Comparison of ENCODE assay signal across 10 cellular contexts in genomic region chr19:58474291-58474996, GRCh38. TPM values are rescaled to one million over a fixed set of nuclear protein-coding genes. Genes with fewer than 3 reads are reported as not detected.
DNase-seq lines count a peak whose midpoint lies in the region; ATAC-seq and TF ChIP-seq lines count a peak whose summit lies in the region.
"Had no signal": no experiment of that assay in that cellular context is flagged by ENCODE, and none has a peak within 500 bp of the region (broad histone marks: within the 10 kb centered on the region; RNA-seq: fewer than 3 reads in every experiment).

No MANE protein-coding gene starts in this region.

- peak overlapping the region; percentile 83 for H3K27ac Mint-ChIP-seq in CD8-positive, alpha-beta T cell
- no peak overlapping the region for H3K27ac Mint-ChIP-seq in neural progenitor cell

- peaks cover 4% of the 10 kb centered on the region for H3K36me3 ChIP-seq in CD8-positive, alpha-beta T cell (ENCODE audit: insufficient read depth, low read length)
- H3K36me3 ChIP-seq in mammary epithelial cell (ENCODE audit: insufficient read depth, low read length) (peaks cover 8% of the 10 kb centered on the region), neural progenitor cell (no peaks in the 10 kb centered on the region)

- no peak for DNase-seq in CD8-positive, alpha-beta T cell
- peak; percentile 92 for DNase-seq in M059J (ENCODE audit: low read depth)
- DNase-seq in mammary epithelial cell, result no peak
- no peak for DNase-seq in neural progenitor cell (ENCODE audit: low spot score)
- DNase-seq: body of pancreas, SHP77 had no signal

- peaks cover 32% of the 10 kb centered on the region for H3K36me3 Mint-ChIP-seq in CD8-positive, alpha-beta T cell
- H3K36me3 Mint-ChIP-seq in neural progenitor cell, result peaks cover 8% of the 10 kb centered on the region

- H4K20me1 ChIP-seq in mammary epithelial cell (ENCODE audit: insufficient read depth, low read length), result no peaks in the 10 kb centered on the region
- no peaks in the 10 kb centered on the region for H4K20me1 ChIP-seq in neural progenitor cell (ENCODE audit: low read depth)

- 95% methylated on average over 12 of the region's 12 CpGs for WGBS in mammary epithelial cell (ENCODE audit: low coverage, missing lambda C conversion rate)

- no peak for TF ChIP-seq CTCF in CD8-positive, alpha-beta T cell (IDR thresholded peaks at IDR 0.05)
- no peak for TF ChIP-seq CTCF in mammary epithelial cell (conservative IDR thresholded peaks at IDR 0.05 in 1 of 2, IDR thresholded peaks at IDR 0.05 in 1 of 2; ENCODE audit: extremely low read depth in 1 of 2, insufficient read depth in 1 of 2, low read depth in 1 of 2, low read length in 2 of 2)
- TF ChIP-seq CTCF in neural progenitor cell (IDR thresholded peaks at IDR 0.05), result no peak

- POLR2A ChIA-PET in CD8-positive, alpha-beta T cell (lab: Charles Lee), result interaction anchor here (0.5 kb wide), 1 partner anchor 8 kb away, joined by 5 read pairs; no protein-coding TSS in a partner anchor

- H3K9ac ChIP-seq in mammary epithelial cell (ENCODE audit: insufficient read depth, low read length), result no peak overlapping the region
- no peak overlapping the region for H3K9ac ChIP-seq in neural progenitor cell

- no TSS peak for BruUV-seq in mammary epithelial cell (replicated peaks; lab: Mats Ljungman, UMichigan)

- H2AFZ ChIP-seq in mammary epithelial cell (ENCODE audit: low read depth, low read length) (no peak overlapping the region), neural progenitor cell (replicated peaks) (no peak overlapping the region)

- no peaks in the 10 kb centered on the region for H3K9me3 Mint-ChIP-seq in CD8-positive, alpha-beta T cell
- no peaks in the 10 kb centered on the region for H3K9me3 Mint-ChIP-seq in neural progenitor cell

- dilution Hi-C loops in mammary epithelial cell (cut with HindIII; ENCODE audit: low sequenced_read_pairs), result no loop called here

- H3K4me3 Mint-ChIP-seq in CD8-positive, alpha-beta T cell, result peak overlapping the region; percentile 18
- peak overlapping the region; percentile 70 for H3K4me3 Mint-ChIP-seq in neural progenitor cell

- ATAC-seq in CD8-positive, alpha-beta T cell, result no peak
- ATAC-seq in HG03135 (IDR thresholded peaks at IDR 0.05; ENCODE audit: unreplicated experiment), result no peak
- ATAC-seq in GM21619 (IDR thresholded peaks at IDR 0.05; ENCODE audit: unreplicated experiment), result no peak
- no peak for ATAC-seq in HG03439 (IDR thresholded peaks at IDR 0.05; ENCODE audit: unreplicated experiment)
- ATAC-seq in GM18873 (IDR thresholded peaks at IDR 0.05; ENCODE audit: low FRiP score, unreplicated experiment), result no peak

- H3K4me2 ChIP-seq in mammary epithelial cell (ENCODE audit: insufficient read depth, low read depth, low read length) (no peak overlapping the region), neural progenitor cell (peak overlapping the region; percentile 91)

- H3K4me3 ChIP-seq in CD8-positive, alpha-beta T cell (ENCODE audit: low read depth, low read length), result no peak overlapping the region
- H3K4me3 ChIP-seq in mammary epithelial cell (replicated peaks in 1 of 3; ENCODE audit: insufficient read depth in 1 of 3, low read depth in 2 of 3, low read length in 3 of 3) (no peak overlapping the region), neural progenitor cell (no peak overlapping the region)

- H3K9me3 ChIP-seq in CD8-positive, alpha-beta T cell (ENCODE audit: low read length), result no peaks in the 10 kb centered on the region
- H3K9me3 ChIP-seq in mammary epithelial cell (replicated peaks; ENCODE audit: insufficient read depth, low read length) (no peaks in the 10 kb centered on the region), neural progenitor cell (ENCODE audit: low read depth) (no peaks in the 10 kb centered on the region)
- H3K9me3 ChIP-seq: body of pancreas had no signal

- peaks cover 17% of the 10 kb centered on the region for H3K4me1 ChIP-seq in CD8-positive, alpha-beta T cell (ENCODE audit: insufficient read depth, low read length)
- H3K4me1 ChIP-seq in mammary epithelial cell (ENCODE audit: insufficient read depth, low read length), result peaks cover 23% of the 10 kb centered on the region
- H3K4me1 ChIP-seq in neural progenitor cell, result peaks cover 9% of the 10 kb centered on the region

- H3F3A ChIP-seq in neural progenitor cell (ENCODE audit: low read depth), result peaks cover 22% of the 10 kb centered on the region

- no peaks in the 10 kb centered on the region for H3K27me3 Mint-ChIP-seq in CD8-positive, alpha-beta T cell (ENCODE audit: low read depth)
- H3K27me3 Mint-ChIP-seq in neural progenitor cell (ENCODE audit: insufficient read depth, low read depth), result peaks cover 6% of the 10 kb centered on the region

- CTCF ChIA-PET in CD8-positive, alpha-beta T cell (lab: Charles Lee), result no interaction called here
- CTCF ChIA-PET in mammary epithelial cell (lab: Charles Lee; ENCODE audit: low non-redundant PET), result no interaction called here

- peaks cover 7% of the 10 kb centered on the region for H3K79me2 ChIP-seq in mammary epithelial cell (ENCODE audit: insufficient read depth, low read length)
- no peaks in the 10 kb centered on the region for H3K79me2 ChIP-seq in neural progenitor cell (ENCODE audit: low read depth)

- peaks cover 16% of the 10 kb centered on the region for H3K4me1 Mint-ChIP-seq in CD8-positive, alpha-beta T cell (ENCODE audit: low read depth)
- H3K4me1 Mint-ChIP-seq in neural progenitor cell, result peaks cover 15% of the 10 kb centered on the region

- intact Hi-C loops in CD8-positive, alpha-beta T cell (cut with DNase I, micrococcal nuclease), result no loop called here
- intact Hi-C loops in mammary epithelial cell (cut with micrococcal nuclease), result no loop called here

- no peak overlapping the region for H3K27ac ChIP-seq in CD8-positive, alpha-beta T cell (ENCODE audit: low read depth, low read length)
- H3K27ac ChIP-seq in mammary epithelial cell (ENCODE audit: insufficient read depth, low read depth, low read length) (peak overlapping the region; percentile 66), neural progenitor cell (no peak overlapping the region)

- in situ Hi-C loops in mammary epithelial cell (cut with MboI; ENCODE audit: low sequenced_read_pairs in 2 of 2), result no loop called here

- H3K27me3 ChIP-seq in CD8-positive, alpha-beta T cell (ENCODE audit: insufficient read depth, low read length), result no peaks in the 10 kb centered on the region
- H3K27me3 ChIP-seq in mammary epithelial cell (ENCODE audit: insufficient read depth, low read length) (no peaks in the 10 kb centered on the region), neural progenitor cell (no peaks in the 10 kb centered on the region)
- H3K27me3 ChIP-seq: body of pancreas had no signal

RNA-seq across cellular contexts. Expression of gene ZNF446, which starts 1.7 kb away (rescaled TPM):
- total RNA-seq in CD8-positive, alpha-beta T cell, result 10 to 100 TPM; 14.6 to 16.5 TPM
- 5.4 and 10.9 TPM in 2 replicates for total RNA-seq in M059J (2014; rRNA removed; shearing (Covaris generic))
- total RNA-seq in mammary epithelial cell (1 to 10 TPM; 6.1 to 9.3 TPM), neural progenitor cell (ENCODE audit: low replicate concordance) (4.4 and 13.2 TPM in 2 replicates)
- polyA plus RNA-seq in mammary epithelial cell, result 4.5 TPM
- 6.6 TPM for polyA minus RNA-seq in mammary epithelial cell

RNA-seq across cellular contexts. Expression of gene ZNF324, which starts 7.6 kb away (rescaled TPM):
- total RNA-seq in CD8-positive, alpha-beta T cell, result 10 to 100 TPM; 26.9 to 30.5 TPM
- 10.3 and 15.7 TPM in 2 replicates for total RNA-seq in M059J (2014; rRNA removed; shearing (Covaris generic))
- total RNA-seq in mammary epithelial cell, result 10 to 100 TPM; 12.7 to 28.7 TPM
- 8.4 TPM for polyA plus RNA-seq in mammary epithelial cell
- 7.2 TPM for polyA minus RNA-seq in mammary epithelial cell
- 4.2 and 14.8 TPM in 2 replicates for total RNA-seq in neural progenitor cell (ENCODE audit: low replicate concordance)

RNA-seq across cellular contexts. Expression of gene ZNF324B, which starts 23.0 kb away (rescaled TPM):
- 1 to 10 TPM; 6.2 to 6.5 TPM for total RNA-seq in CD8-positive, alpha-beta T cell
- 6.6 and 16.3 TPM in 2 replicates for total RNA-seq in M059J (2014; rRNA removed; shearing (Covaris generic))
- total RNA-seq in mammary epithelial cell (10 to 100 TPM in 1 of 2 donors, 1 to 10 TPM in 1; 8.3 to 14.2 TPM), neural progenitor cell (ENCODE audit: low replicate concordance) (3.2 TPM in 2 replicates)
- 4.1 TPM for polyA plus RNA-seq in mammary epithelial cell
- polyA minus RNA-seq in mammary epithelial cell, result 4.8 TPM

RNA-seq across cellular contexts. Expression of gene ZNF132, which starts 34.5 kb away (rescaled TPM):
- total RNA-seq in CD8-positive, alpha-beta T cell, result 1 to 10 TPM in 1 of 2 experiments, under 1 TPM in 1; 0.75 to 1.3 TPM
- total RNA-seq in M059J (2014; rRNA removed; shearing (Covaris generic)), result 4.8 and 4.9 TPM in 2 replicates
- total RNA-seq in mammary epithelial cell (1 to 10 TPM; 1.3 to 3.7 TPM), neural progenitor cell (ENCODE audit: low replicate concordance) (1.0 and 1.4 TPM in 2 replicates)
- polyA plus RNA-seq in mammary epithelial cell, result 1.5 TPM
- polyA minus RNA-seq in mammary epithelial cell, result 6.0 TPM

RNA-seq across cellular contexts. Expression of gene SLC27A5, which starts 37.3 kb away (rescaled TPM):
- 1 to 10 TPM; 5.5 to 7.9 TPM for total RNA-seq in CD8-positive, alpha-beta T cell
- 4.1 and 5.2 TPM in 2 replicates for total RNA-seq in M059J (2014; rRNA removed; shearing (Covaris generic))
- 10 to 100 TPM in 1 of 2 donors, 1 to 10 TPM in 1; 4.5 to 12.6 TPM for total RNA-seq in mammary epithelial cell
- 24.7 TPM for polyA plus RNA-seq in mammary epithelial cell
- 34.1 TPM for polyA minus RNA-seq in mammary epithelial cell
- total RNA-seq in neural progenitor cell (ENCODE audit: low replicate concordance), result 11.2 and 17.1 TPM in 2 replicates
